In the genomic region with DNA sequence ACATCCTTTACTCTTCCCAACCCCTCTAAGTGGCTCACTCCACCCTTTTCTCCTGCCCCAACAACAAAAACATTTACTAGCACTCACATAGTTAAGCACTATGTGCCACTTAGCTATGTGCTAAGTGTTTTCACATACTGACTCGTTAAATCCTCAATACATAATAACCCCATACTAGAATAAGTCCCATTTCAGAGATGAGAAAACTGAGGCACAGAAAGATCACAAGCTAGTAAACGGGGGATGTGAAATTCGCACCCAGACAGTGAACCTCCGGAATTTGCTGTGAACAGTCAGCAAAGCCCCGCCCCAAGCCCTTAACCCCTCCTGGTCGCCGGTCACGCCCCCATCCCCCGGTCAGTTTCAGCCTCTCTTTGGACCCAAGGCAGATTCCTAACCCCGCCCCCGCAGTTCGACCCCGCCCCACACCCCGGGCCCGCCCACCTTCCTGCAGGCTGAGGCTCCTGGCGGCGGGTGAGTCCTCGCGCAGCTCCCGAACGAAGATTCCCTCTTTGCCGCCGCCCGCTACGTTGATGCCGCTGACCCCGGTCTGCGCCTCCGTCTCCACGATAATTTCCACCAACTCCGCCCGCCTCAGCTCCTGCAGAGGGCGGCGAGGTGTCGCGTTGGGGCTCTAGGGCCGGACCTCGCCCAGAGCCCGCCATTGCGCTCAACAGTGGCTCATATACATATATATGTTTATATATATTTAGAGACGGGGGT, we compare ENCODE assay signal across 8 cellular contexts. TPM values are rescaled to one million over a fixed set of nuclear protein-coding genes. Genes with fewer than 3 reads are reported as not detected.
DNase-seq lines count a peak whose midpoint lies in the region; ATAC-seq, FAIRE-seq and TF ChIP-seq lines count a peak whose summit lies in the region.

No MANE protein-coding gene starts in this region.

- H3K27ac ChIP-seq in SJCRH30 (peak overlapping the region; percentile 15), gastroesophageal sphincter (peak overlapping the region; percentile 67 to 93 (median 88)), thymus (ENCODE audit: low read depth) (peak overlapping the region; percentile 52)

- H3K36me3 ChIP-seq in SJCRH30 (no peaks in the 10 kb centered on the region), gastroesophageal sphincter (peaks cover 0 to 2% of the 10 kb centered on the region in 2 donors), thymus (ENCODE audit: control insufficient read depth, insufficient read depth) (no peaks in the 10 kb centered on the region)

- peaks cover 6% of the 10 kb centered on the region; the same call in 1 of the 2 replicates for H3K4me1 ChIP-seq in SJCRH30
- peaks cover 0 to 23% (median 0%) of the 10 kb centered on the region in 3 donors for H3K4me1 ChIP-seq in gastroesophageal sphincter
- H3K4me1 ChIP-seq in thymus (ENCODE audit: control insufficient read depth, insufficient read depth, low read length): peaks cover 5% of the 10 kb centered on the region

- TF ChIP-seq CTCF in D721Med (IDR thresholded peaks at IDR 0.05; ENCODE audit: insufficient read depth, missing control alignments) (no peak), gastroesophageal sphincter (IDR thresholded peaks at IDR 0.05) (peak in 2 of 4 experiments; percentile 9 to 16), omental fat pad (IDR thresholded peaks at IDR 0.05) (no peak)

- no peak for TF ChIP-seq EP300 in gastroesophageal sphincter (IDR thresholded peaks at IDR 0.05)

- ATAC-seq in GM21526 (IDR thresholded peaks at IDR 0.05; ENCODE audit: low FRiP score, unreplicated experiment) (peak; percentile 57), gastroesophageal sphincter (peak; percentile 91), omental fat pad (ENCODE audit: low FRiP score) (peak; percentile 88)

- no peak for FAIRE-seq in D721Med (lab: Jason Lieb, UNC)

- H3K9me3 ChIP-seq in SJCRH30 (replicated peaks) (no peaks in the 10 kb centered on the region), gastroesophageal sphincter (no peaks in the 10 kb centered on the region), thymus (ENCODE audit: control insufficient read depth) (no peaks in the 10 kb centered on the region)

- no peaks in the 10 kb centered on the region for H3K27me3 ChIP-seq in SJCRH30
- no peaks in the 10 kb centered on the region for H3K27me3 ChIP-seq in gastroesophageal sphincter
- peaks cover 1% of the 10 kb centered on the region for H3K27me3 ChIP-seq in thymus (ENCODE audit: control insufficient read depth, insufficient read depth)

- WGBS in gastroesophageal sphincter (ENCODE audit: low coverage in 1 of 2), 2 donors: 0% methylated on average over 5 to 6 of the region's 41 CpGs
- under 1% methylated on average over 41 of the region's 41 CpGs for WGBS in thymus

- DNase-seq in D721Med (ENCODE audit: insufficient read length, low spot score): peak; percentile 94
- peak; percentile 53 for DNase-seq in Jurkat, Clone E6-1 (ENCODE audit: low read depth, low spot score)
- DNase-seq in SJCRH30: peak; percentile 95 to 98
- DNase-seq in activated gamma-delta T cell treated with Interleukin-2 at 50 U/mL for 16 hours: peak; percentile 69
- peak; percentile 89 for DNase-seq in omental fat pad (ENCODE audit: low spot score)

- H3K4me3 ChIP-seq in Jurkat, Clone E6-1 (ENCODE audit: low read length): peak overlapping the region; percentile 64
- H3K4me3 ChIP-seq in SJCRH30: peak overlapping the region; percentile 57
- H3K4me3 ChIP-seq in gastroesophageal sphincter: peak overlapping the region; percentile 44 to 68
- peak overlapping the region; percentile 62 for H3K4me3 ChIP-seq in thymus (ENCODE audit: low read length)

- no peak for TF ChIP-seq POLR2A in gastroesophageal sphincter (IDR thresholded peaks at IDR 0.05)

RNA-seq across cellular contexts. Expression of gene PRX, which starts 9.8 kb away (rescaled TPM):
- polyA plus RNA-seq in Jurkat, Clone E6-1 (2012; ENCODE audit: insufficient read depth, insufficient read length): 3.0 TPM
- total RNA-seq in SJCRH30 (2014; rRNA removed; shearing (Covaris generic)): 2.9 and 4.0 TPM in 2 replicates
- total RNA-seq in gastroesophageal sphincter (10 to 100 TPM in 1 of 4 donors, 1 to 10 TPM in 3; 4.5 to 12.7 (median 6.7) TPM), omental fat pad (1 to 10 TPM; 2.2 to 6.1 (median 4.3) TPM)
- 1.7 TPM for polyA plus RNA-seq in thymus

RNA-seq across cellular contexts. Expression of gene HIPK4, which starts 13.4 kb away (rescaled TPM):
- polyA plus RNA-seq in Jurkat, Clone E6-1 (2012; ENCODE audit: insufficient read depth, insufficient read length): not detected
- total RNA-seq in SJCRH30 (2014; rRNA removed; shearing (Covaris generic)): 0.10 TPM in 1 of 2 replicates, not detected in the other
- 1 to 10 TPM in 1 of 4 donors, under 1 TPM in 1, not detected in 2; 0.19 to 1.1 TPM for total RNA-seq in gastroesophageal sphincter
- 1 to 10 TPM in 1 of 4 donors, under 1 TPM in 1, not detected in 2; 0.24 to 2.2 TPM for total RNA-seq in omental fat pad
- polyA plus RNA-seq in thymus: 0.07 TPM

RNA-seq across cellular contexts. Expression of gene SERTAD1, which starts 22.4 kb away (rescaled TPM):
- 2.6 TPM for polyA plus RNA-seq in Jurkat, Clone E6-1 (2012; ENCODE audit: insufficient read depth, insufficient read length)
- total RNA-seq in SJCRH30 (2014; rRNA removed; shearing (Covaris generic)): 4.4 and 5.3 TPM in 2 replicates
- total RNA-seq in gastroesophageal sphincter (10 to 100 TPM; 16.6 to 22.1 (median 18.9) TPM), omental fat pad (10 to 100 TPM; 18.9 to 80.9 (median 37.7) TPM)
- polyA plus RNA-seq in thymus: 15.4 TPM

RNA-seq across cellular contexts. Expression of gene SERTAD3, which starts 40.7 kb away (rescaled TPM):
- 7.3 TPM for polyA plus RNA-seq in Jurkat, Clone E6-1 (2012; ENCODE audit: insufficient read depth, insufficient read length)
- 29.7 and 35.6 TPM in 2 replicates for total RNA-seq in SJCRH30 (2014; rRNA removed; shearing (Covaris generic))
- 10 to 100 TPM; 22.1 to 30.2 (median 26.4) TPM for total RNA-seq in gastroesophageal sphincter
- total RNA-seq in omental fat pad: 10 to 100 TPM; 18.5 to 37.3 (median 23.7) TPM
- polyA plus RNA-seq in thymus: 35.2 TPM

RNA-seq across cellular contexts. Expression of gene PLD3, which starts 54.9 kb away (rescaled TPM):
- 95.9 TPM for polyA plus RNA-seq in Jurkat, Clone E6-1 (2012; ENCODE audit: insufficient read depth, insufficient read length)
- 287 and 295 TPM in 2 replicates for total RNA-seq in SJCRH30 (2014; rRNA removed; shearing (Covaris generic))
- total RNA-seq in gastroesophageal sphincter: 100 to 1,000 TPM; 237 to 302 (median 266) TPM
- total RNA-seq in omental fat pad: 100 to 1,000 TPM; 254 to 437 (median 351) TPM
- 108 TPM for polyA plus RNA-seq in thymus

Comparison
In these comparisons a context has a peak if more than half of its experiments do, and no peak if none do; other contexts are left out.
1. Peak in every context shown above with its lines: DNase-seq, ATAC-seq, H3K4me3 ChIP-seq and H3K27ac ChIP-seq.
2. H3K27ac ChIP-seq: peak in every context shown above with its lines; median percentile 88 in gastroesophageal sphincter; 52 in thymus; 15 in SJCRH30.